Comparison of ENCODE assay signal across 8 cellular contexts in the genomic region with DNA sequence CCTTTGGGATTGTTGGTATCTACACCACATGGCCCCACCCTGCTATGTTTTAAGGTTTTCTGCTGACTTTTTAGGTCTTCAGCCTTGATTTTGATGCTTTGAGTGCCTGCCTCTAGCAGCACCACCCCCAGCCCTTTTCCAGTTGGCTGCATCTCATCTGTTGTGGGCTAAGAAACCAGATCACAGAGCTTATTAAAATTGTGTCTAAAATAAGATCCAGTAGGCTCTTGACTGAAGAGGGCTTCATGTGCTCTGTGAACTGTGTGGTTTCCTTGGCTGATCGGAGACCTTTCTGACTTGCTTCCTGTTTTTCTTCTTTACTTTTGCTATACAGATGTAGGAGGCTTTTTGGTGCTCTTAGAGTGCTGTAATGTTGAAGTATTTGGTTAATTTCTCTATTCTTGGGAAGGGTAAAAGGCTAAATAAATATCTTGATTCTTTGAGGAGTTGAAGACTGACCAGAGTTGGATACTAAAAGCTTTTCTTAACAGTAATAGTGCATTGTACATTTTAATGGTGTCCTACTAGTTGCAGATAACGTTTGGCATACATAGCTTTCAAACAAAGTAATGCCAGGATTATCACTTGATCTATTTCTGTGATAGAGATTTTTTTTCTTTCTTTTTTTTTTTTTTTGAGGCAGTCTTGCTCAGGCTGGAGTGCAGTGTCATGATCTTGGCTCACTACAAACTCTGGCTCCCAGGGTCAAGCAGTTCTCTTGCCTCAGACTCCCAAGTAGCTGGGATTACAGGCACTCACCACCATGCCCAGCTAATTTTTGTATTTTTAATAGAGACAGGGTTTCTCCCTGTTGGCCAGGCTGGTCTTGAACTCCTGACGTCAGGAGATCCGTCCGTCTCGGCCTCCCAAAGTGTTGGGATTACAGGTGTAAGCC. TPM values are rescaled to one million over a fixed set of nuclear protein-coding genes. Genes with fewer than 3 reads are reported as not detected.
DNase-seq lines count a peak whose midpoint lies in the region; ATAC-seq, FAIRE-seq and TF ChIP-seq lines count a peak whose summit lies in the region.

No MANE protein-coding gene starts in this region.

- intact Hi-C loops in activated CD4-positive, alpha-beta T cell treated with anti-CD3 and anti-CD28 coated beads for 36 hours (cut with DNase I, micrococcal nuclease) = loop anchor here (1.0 to 10.0 kb wide), 3 partner anchors 10 to 1101 kb away; a partner anchor contains a TSS
- intact Hi-C loops in endothelial cell of umbilical vein (cut with micrococcal nuclease) = no loop called here

- H3K4me1 ChIP-seq in endothelial cell of umbilical vein (ENCODE audit: control insufficient read depth, extremely low read depth, insufficient read depth, low read length) (peaks cover 29% of the 10 kb centered on the region), small intestine (ENCODE audit: control insufficient read depth in 2 of 2, insufficient read depth in 1 of 2, low read depth in 1 of 2, low read length in 1 of 2) (peaks cover 3 to 8% of the 10 kb centered on the region in 2 donors)

- dilution Hi-C loops in endothelial cell of umbilical vein (cut with MboI; ENCODE audit: extremely low pct_ligation_motif_present, low sequenced_read_pairs) = no loop called here

- H3K4me2 ChIP-seq in endothelial cell of umbilical vein (ENCODE audit: insufficient read depth, low read length) = peak overlapping the region; percentile 82

- no peaks in the 10 kb centered on the region for H3K9me3 Mint-ChIP-seq in activated CD4-positive, alpha-beta T cell treated with anti-CD3 and anti-CD28 coated beads for 36 hours (ENCODE audit: low read depth)

- H3K4me3 Mint-ChIP-seq in activated CD4-positive, alpha-beta T cell treated with anti-CD3 and anti-CD28 coated beads for 36 hours = peak overlapping the region; percentile 99

- H3K36me3 Mint-ChIP-seq in activated CD4-positive, alpha-beta T cell treated with anti-CD3 and anti-CD28 coated beads for 36 hours (ENCODE audit: low read depth) = peaks cover 54% of the 10 kb centered on the region

- peak overlapping the region; percentile 99 for H3K27ac Mint-ChIP-seq in activated CD4-positive, alpha-beta T cell treated with anti-CD3 and anti-CD28 coated beads for 36 hours

- peaks cover 60% of the 10 kb centered on the region for H3K4me1 Mint-ChIP-seq in activated CD4-positive, alpha-beta T cell treated with anti-CD3 and anti-CD28 coated beads for 36 hours

- H4K20me1 ChIP-seq in endothelial cell of umbilical vein (replicated peaks; ENCODE audit: control insufficient read depth, extremely low read depth, insufficient read depth, low read length) = peaks cover 13% of the 10 kb centered on the region

- WGBS in small intestine, 3 donors = 70 to 79% (median 71%) methylated on average over 6 of the region's 6 CpGs

- DNase-seq in stimulated activated CD4-positive, alpha-beta T cell treated with anti-CD3 and anti-CD28 coated beads, Interleukin-15, amount 100 ng/mL, for 24 hours = peak; percentile 27
- no peak for DNase-seq in stimulated activated CD4-positive, alpha-beta T cell treated with anti-CD3 and anti-CD28 coated beads, Interleukin-4, amount 100 ng/mL, for 1 hour
- peak; percentile 50 for DNase-seq in activated CD4-positive, alpha-beta T cell treated with anti-CD3 and anti-CD28 coated beads for 36 hours
- DNase-seq in endothelial cell of umbilical vein (ENCODE audit: low read depth, low spot score) = peak; percentile 73
- DNase-seq in small intestine = peak; percentile 32
- no peak for DNase-seq in retina
- DNase-seq in DMS 273 (lab: John Stamatoyannopoulos, UW; ENCODE audit: unreplicated experiment) = no peak

- H2AFZ ChIP-seq in endothelial cell of umbilical vein (ENCODE audit: low read depth, low read length) = no peak overlapping the region

- no peak for TF ChIP-seq CTCF in endothelial cell of umbilical vein (IDR thresholded peaks at IDR 0.05; ENCODE audit: extremely low read depth in 1 of 2, insufficient read depth in 1 of 2, low read depth in 1 of 2, low read length in 2 of 2)

- FAIRE-seq in endothelial cell of umbilical vein (lab: Jason Lieb, UNC) = peak; percentile 89
- no peak for FAIRE-seq in small intestine (lab: Jason Lieb, UNC)

- ATAC-seq in HG03460 (IDR thresholded peaks at IDR 0.05; ENCODE audit: unreplicated experiment) = peak; percentile 38
- ATAC-seq in activated CD4-positive, alpha-beta T cell treated with anti-CD3 and anti-CD28 coated beads for 36 hours = peak; percentile 8

- no peaks in the 10 kb centered on the region for H3K27me3 Mint-ChIP-seq in activated CD4-positive, alpha-beta T cell treated with anti-CD3 and anti-CD28 coated beads for 36 hours

- CTCF ChIA-PET in activated CD4-positive, alpha-beta T cell treated with anti-CD3 and anti-CD28 coated beads for 36 hours (lab: Charles Lee) = interaction anchor here (0.7 to 6.7 kb wide), 6 partner anchors 9 to 221 kb away, joined by 3 to 63 read pairs (median 4); no protein-coding TSS in a partner anchor
- CTCF ChIA-PET in endothelial cell of umbilical vein (lab: Charles Lee) = interaction anchor here (0.8 to 6.6 kb wide), 7 partner anchors 9 to 147 kb away, joined by 3 to 57 read pairs (median 4); no protein-coding TSS in a partner anchor

- no peak for TF ChIP-seq POLR2A in endothelial cell of umbilical vein (IDR thresholded peaks at IDR 0.05; ENCODE audit: low read depth, low read length)

- H3K27me3 ChIP-seq in endothelial cell of umbilical vein (ENCODE audit: control insufficient read depth in 2 of 2, insufficient read depth in 2 of 2, low read length in 2 of 2) (no peaks in the 10 kb centered on the region), small intestine (ENCODE audit: control insufficient read depth in 2 of 2, insufficient read depth in 2 of 2, low read length in 2 of 2) (no peaks in the 10 kb centered on the region)

- H3K27ac ChIP-seq in endothelial cell of umbilical vein (ENCODE audit: insufficient read depth, low read depth, low read length) (no peak overlapping the region), small intestine (ENCODE audit: low read depth in 1 of 2, low read length in 1 of 2) (peak overlapping the region in 1 of 2 donors; percentile 55)

- H3K36me3 ChIP-seq in endothelial cell of umbilical vein (ENCODE audit: control insufficient read depth in 2 of 2, extremely low read depth in 1 of 2, insufficient read depth in 2 of 2, low read length in 2 of 2) (no peaks in the 10 kb centered on the region), small intestine (ENCODE audit: control insufficient read depth in 2 of 2, insufficient read depth in 2 of 2, low read length in 2 of 2) (peaks cover 3% of the 10 kb centered on the region in 2 donors)

- no peaks in the 10 kb centered on the region for H3K9me1 ChIP-seq in endothelial cell of umbilical vein (replicated peaks; ENCODE audit: control insufficient read depth, extremely low read depth, insufficient read depth, low read length)

- H3K79me2 ChIP-seq in endothelial cell of umbilical vein (ENCODE audit: control insufficient read depth, insufficient read depth, low read length) = peaks cover 93% of the 10 kb centered on the region

- H3K4me3 ChIP-seq in endothelial cell of umbilical vein (replicated peaks in 1 of 3; ENCODE audit: insufficient read depth in 1 of 3, low read depth in 1 of 3, low read length in 3 of 3) (peak overlapping the region in 1 of 3 experiments; percentile 5), small intestine (ENCODE audit: low read depth in 1 of 2, low read length in 2 of 2) (peak overlapping the region in 1 of 2 donors; percentile 10)

- H3K9me3 ChIP-seq in endothelial cell of umbilical vein (replicated peaks; ENCODE audit: control insufficient read depth, insufficient read depth, low read length) (no peaks in the 10 kb centered on the region), small intestine (ENCODE audit: control insufficient read depth, low read depth) (no peaks in the 10 kb centered on the region)

- POLR2A ChIA-PET in activated CD4-positive, alpha-beta T cell treated with anti-CD3 and anti-CD28 coated beads for 36 hours (lab: Charles Lee) = interaction anchor here (0.5 to 6.2 kb wide), 4 partner anchors 9 to 126 kb away, joined by 3 to 40 read pairs (median 4); a partner anchor contains a TSS
- POLR2A ChIA-PET in endothelial cell of umbilical vein (lab: Charles Lee) = no interaction called here

- no TSS peak for BruUV-seq in endothelial cell of umbilical vein (replicated peaks; lab: Mats Ljungman, UMichigan)

- H3K9ac ChIP-seq in endothelial cell of umbilical vein (replicated peaks; ENCODE audit: extremely low read depth, insufficient read depth, low read length) = peak overlapping the region; percentile 8

TF ChIP-seq in endothelial cell of umbilical vein, 7 proteins besides CTCF, POLR2A, EP300 and RAD21:
- TF ChIP-seq GATA2 (IDR thresholded peaks at IDR 0.05; ENCODE audit: insufficient read depth, insufficient read length, low read depth, low read length) = no peak
- no peak for TF ChIP-seq MYC (IDR thresholded peaks at IDR 0.05; ENCODE audit: low read depth, low read length)
- TF ChIP-seq JUN (IDR thresholded peaks at IDR 0.05; ENCODE audit: borderline replicate concordance, insufficient read depth, insufficient read length, low read depth) = no peak
- TF ChIP-seq EZH2 (IDR thresholded peaks at IDR 0.05; ENCODE audit: borderline replicate concordance, low read depth, low read length, severe bottlenecking) = no peak
- TF ChIP-seq, protein P1, sequence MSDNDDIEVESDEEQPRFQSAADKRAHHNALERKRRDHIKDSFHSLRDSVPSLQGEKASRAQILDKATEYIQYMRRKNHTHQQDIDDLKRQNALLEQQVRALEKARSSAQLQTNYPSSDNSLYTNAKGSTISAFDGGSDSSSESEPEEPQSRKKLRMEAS (IDR thresholded peaks at IDR 0.05; ENCODE audit: insufficient read depth, insufficient read length) = no peak
- TF ChIP-seq POLR2AphosphoS5 (IDR thresholded peaks at IDR 0.05; ENCODE audit: insufficient read depth, low read depth, low read length) = no peak
- no peak for TF ChIP-seq FOS (IDR thresholded peaks at IDR 0.05; ENCODE audit: borderline replicate concordance, insufficient read depth, low read length)

RNA-seq across cellular contexts. Expression of a gene that starts 4.5 kb away (rescaled TPM):
- 100 to 1,000 TPM; 262 to 289 TPM for total RNA-seq in activated CD4-positive, alpha-beta T cell treated with anti-CD3 and anti-CD28 coated beads for 36 hours
- 156 and 172 TPM in 2 replicates for total RNA-seq in endothelial cell of umbilical vein
- polyA plus RNA-seq in endothelial cell of umbilical vein (45.0 and 50.6 TPM in 2 replicates), small intestine (10 to 100 TPM; 74.3 to 96.7 (median 93.9) TPM)
- polyA plus RNA-seq in endothelial cell of umbilical vein (2011; cell fraction: cytosol; rRNA removed) = 48.2 and 52.7 TPM in 2 replicates
- 26.6 and 30.5 TPM in 2 replicates for polyA plus RNA-seq in endothelial cell of umbilical vein (2011; cell fraction: nucleus; rRNA removed)
- polyA plus RNA-seq in endothelial cell of umbilical vein (2012) = 153 and 176 TPM in 2 replicates
- 36.8 and 41.5 TPM in 2 replicates for polyA minus RNA-seq in endothelial cell of umbilical vein
- polyA minus RNA-seq in endothelial cell of umbilical vein (2011; cell fraction: cytosol; rRNA and poly(A)+ RNA removed) = 39.3 TPM
- polyA minus RNA-seq in endothelial cell of umbilical vein (2011; cell fraction: nucleus; rRNA and poly(A)+ RNA removed) = 22.9 and 23.8 TPM in 2 replicates

Comparison
In these comparisons a context has a peak if more than half of its experiments do, and no peak if none do; other contexts are left out.
1. DNase-seq: peak in stimulated activated CD4-positive, alpha-beta T cell treated with anti-CD3 and anti-CD28 coated beads, Interleukin-15, amount 100 ng/mL, for 24 hours (single experiment), activated CD4-positive, alpha-beta T cell treated with anti-CD3 and anti-CD28 coated beads for 36 hours (single experiment), endothelial cell of umbilical vein (single experiment) and small intestine (single experiment); none in stimulated activated CD4-positive, alpha-beta T cell treated with anti-CD3 and anti-CD28 coated beads, Interleukin-4, amount 100 ng/mL, for 1 hour (single experiment), retina (single experiment) and DMS 273 (single experiment).